Comparison of ENCODE assay signal across 1 cellular context in genomic region chr16:2905988-2906387, GRCh38.
A peak's percentile ranks its signal among the peaks of the same experiment; 100 is the strongest.
TF ChIP-seq lines count a peak whose summit lies in the region.

No MANE protein-coding gene starts in this region.

TF ChIP-seq in HepG2, 621 proteins besides CTCF, POLR2A, EP300 and RAD21 (continues in another document):
- TF ChIP-seq, protein P1, sequence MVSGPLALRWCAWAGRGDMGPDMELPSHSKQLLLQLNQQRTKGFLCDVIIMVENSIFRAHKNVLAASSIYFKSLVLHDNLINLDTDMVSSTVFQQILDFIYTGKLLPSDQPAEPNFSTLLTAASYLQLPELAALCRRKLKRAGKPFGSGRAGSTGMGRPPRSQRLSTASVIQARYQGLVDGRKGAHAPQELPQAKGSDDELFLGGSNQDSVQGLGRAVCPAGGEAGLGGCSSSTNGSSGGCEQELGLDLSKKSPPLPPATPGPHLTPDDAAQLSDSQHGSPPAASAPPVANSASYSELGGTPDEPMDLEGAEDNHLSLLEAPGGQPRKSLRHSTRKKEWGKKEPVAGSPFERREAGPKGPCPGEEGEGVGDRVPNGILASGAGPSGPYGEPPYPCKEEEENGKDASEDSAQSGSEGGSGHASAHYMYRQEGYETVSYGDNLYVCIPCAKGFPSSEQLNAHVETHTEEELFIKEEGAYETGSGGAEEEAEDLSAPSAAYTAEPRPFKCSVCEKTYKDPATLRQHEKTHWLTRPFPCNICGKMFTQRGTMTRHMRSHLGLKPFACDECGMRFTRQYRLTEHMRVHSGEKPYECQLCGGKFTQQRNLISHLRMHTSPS (CRISPR knock-in tag; IDR thresholded peaks at IDR 0.05; ENCODE audit: low read depth): no peak
- TF ChIP-seq GMEB1 (CRISPR knock-in tag; IDR thresholded peaks at IDR 0.05; ENCODE audit: borderline replicate concordance): no peak
- TF ChIP-seq, protein P2, sequence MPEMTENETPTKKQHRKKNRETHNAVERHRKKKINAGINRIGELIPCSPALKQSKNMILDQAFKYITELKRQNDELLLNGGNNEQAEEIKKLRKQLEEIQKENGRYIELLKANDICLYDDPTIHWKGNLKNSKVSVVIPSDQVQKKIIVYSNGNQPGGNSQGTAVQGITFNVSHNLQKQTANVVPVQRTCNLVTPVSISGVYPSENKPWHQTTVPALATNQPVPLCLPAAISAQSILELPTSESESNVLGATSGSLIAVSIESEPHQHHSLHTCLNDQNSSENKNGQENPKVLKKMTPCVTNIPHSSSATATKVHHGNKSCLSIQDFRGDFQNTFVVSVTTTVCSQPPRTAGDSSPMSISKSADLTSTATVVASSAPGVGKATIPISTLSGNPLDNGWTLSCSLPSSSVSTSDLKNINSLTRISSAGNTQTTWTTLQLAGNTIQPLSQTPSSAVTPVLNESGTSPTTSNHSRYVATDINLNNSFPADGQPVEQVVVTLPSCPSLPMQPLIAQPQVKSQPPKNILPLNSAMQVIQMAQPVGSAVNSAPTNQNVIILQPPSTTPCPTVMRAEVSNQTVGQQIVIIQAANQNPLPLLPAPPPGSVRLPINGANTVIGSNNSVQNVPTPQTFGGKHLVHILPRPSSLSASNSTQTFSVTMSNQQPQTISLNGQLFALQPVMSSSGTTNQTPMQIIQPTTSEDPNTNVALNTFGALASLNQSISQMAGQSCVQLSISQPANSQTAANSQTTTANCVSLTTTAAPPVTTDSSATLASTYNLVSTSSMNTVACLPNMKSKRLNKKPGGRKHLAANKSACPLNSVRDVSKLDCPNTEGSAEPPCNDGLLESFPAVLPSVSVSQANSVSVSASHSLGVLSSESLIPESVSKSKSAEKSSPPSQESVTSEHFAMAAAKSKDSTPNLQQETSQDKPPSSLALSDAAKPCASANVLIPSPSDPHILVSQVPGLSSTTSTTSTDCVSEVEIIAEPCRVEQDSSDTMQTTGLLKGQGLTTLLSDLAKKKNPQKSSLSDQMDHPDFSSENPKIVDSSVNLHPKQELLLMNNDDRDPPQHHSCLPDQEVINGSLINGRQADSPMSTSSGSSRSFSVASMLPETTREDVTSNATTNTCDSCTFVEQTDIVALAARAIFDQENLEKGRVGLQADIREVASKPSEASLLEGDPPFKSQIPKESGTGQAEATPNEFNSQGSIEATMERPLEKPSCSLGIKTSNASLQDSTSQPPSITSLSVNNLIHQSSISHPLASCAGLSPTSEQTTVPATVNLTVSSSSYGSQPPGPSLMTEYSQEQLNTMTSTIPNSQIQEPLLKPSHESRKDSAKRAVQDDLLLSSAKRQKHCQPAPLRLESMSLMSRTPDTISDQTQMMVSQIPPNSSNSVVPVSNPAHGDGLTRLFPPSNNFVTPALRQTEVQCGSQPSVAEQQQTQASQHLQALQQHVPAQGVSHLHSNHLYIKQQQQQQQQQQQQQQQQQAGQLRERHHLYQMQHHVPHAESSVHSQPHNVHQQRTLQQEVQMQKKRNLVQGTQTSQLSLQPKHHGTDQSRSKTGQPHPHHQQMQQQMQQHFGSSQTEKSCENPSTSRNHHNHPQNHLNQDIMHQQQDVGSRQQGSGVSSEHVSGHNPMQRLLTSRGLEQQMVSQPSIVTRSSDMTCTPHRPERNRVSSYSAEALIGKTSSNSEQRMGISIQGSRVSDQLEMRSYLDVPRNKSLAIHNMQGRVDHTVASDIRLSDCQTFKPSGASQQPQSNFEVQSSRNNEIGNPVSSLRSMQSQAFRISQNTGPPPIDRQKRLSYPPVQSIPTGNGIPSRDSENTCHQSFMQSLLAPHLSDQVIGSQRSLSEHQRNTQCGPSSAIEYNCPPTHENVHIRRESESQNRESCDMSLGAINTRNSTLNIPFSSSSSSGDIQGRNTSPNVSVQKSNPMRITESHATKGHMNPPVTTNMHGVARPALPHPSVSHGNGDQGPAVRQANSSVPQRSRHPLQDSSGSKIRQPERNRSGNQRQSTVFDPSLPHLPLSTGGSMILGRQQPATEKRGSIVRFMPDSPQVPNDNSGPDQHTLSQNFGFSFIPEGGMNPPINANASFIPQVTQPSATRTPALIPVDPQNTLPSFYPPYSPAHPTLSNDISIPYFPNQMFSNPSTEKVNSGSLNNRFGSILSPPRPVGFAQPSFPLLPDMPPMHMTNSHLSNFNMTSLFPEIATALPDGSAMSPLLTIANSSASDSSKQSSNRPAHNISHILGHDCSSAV (CRISPR knock-in tag; IDR thresholded peaks at IDR 0.05; ENCODE audit: borderline replicate concordance): no peak
- peak; percentile 25 for TF ChIP-seq TEAD3 (CRISPR knock-in tag; optimal IDR thresholded peaks at IDR 0.05; ENCODE audit: borderline replicate concordance)
- no peak for TF ChIP-seq HNF4G (IDR thresholded peaks at IDR 0.05; ENCODE audit: borderline replicate concordance, low read depth, low read length)
- TF ChIP-seq HNF4G (CRISPR knock-in tag; IDR thresholded peaks at IDR 0.05; ENCODE audit: borderline replicate concordance, low read depth): no peak
- TF ChIP-seq PRDM15 (CRISPR knock-in tag; IDR thresholded peaks at IDR 0.05): peak; percentile 35; the same call in 1 of the 2 replicates
- no peak for TF ChIP-seq ZNF282 (IDR thresholded peaks at IDR 0.05; ENCODE audit: partially characterized antibody)
- TF ChIP-seq CREM (IDR thresholded peaks at IDR 0.05): peak; percentile 18; the same call in 1 of the 2 replicates
- no peak for TF ChIP-seq CREM (CRISPR knock-in tag; IDR thresholded peaks at IDR 0.05)
- TF ChIP-seq HOXA7 (CRISPR knock-in tag; IDR thresholded peaks at IDR 0.05): no peak
- no peak for TF ChIP-seq ARID4A (CRISPR knock-in tag; IDR thresholded peaks at IDR 0.05; ENCODE audit: borderline replicate concordance)
- TF ChIP-seq MXI1 (IDR thresholded peaks at IDR 0.05; ENCODE audit: borderline replicate concordance, low read depth, low read length): peak; percentile 74; the same call in 2 of the 3 replicates
- no peak for TF ChIP-seq SOX6 (IDR thresholded peaks at IDR 0.05)
- 0 out of 2 replicates have a peak, but pooled peaks have one; percentile 10 for TF ChIP-seq SOX6 (CRISPR knock-in tag; IDR thresholded peaks at IDR 0.05)
- TF ChIP-seq HES4 (CRISPR knock-in tag; IDR thresholded peaks at IDR 0.05; ENCODE audit: borderline replicate concordance): no peak
- TF ChIP-seq, protein P3, sequence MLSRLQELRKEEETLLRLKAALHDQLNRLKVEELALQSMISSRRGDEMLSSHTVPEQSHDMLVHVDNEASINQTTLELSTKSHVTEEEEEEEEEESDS (CRISPR knock-in tag; IDR thresholded peaks at IDR 0.05; ENCODE audit: borderline replicate concordance): no peak
- 0 out of 2 replicates have a peak, but pooled peaks have one; percentile 3 for TF ChIP-seq FOXA3 (CRISPR knock-in tag; IDR thresholded peaks at IDR 0.05)
- TF ChIP-seq YY1 (IDR thresholded peaks at IDR 0.05; ENCODE audit: insufficient read depth, insufficient replicate concordance, low read depth, low read length): no peak
- no peak for TF ChIP-seq GFI1 (CRISPR knock-in tag; IDR thresholded peaks at IDR 0.05; ENCODE audit: borderline replicate concordance)
- TF ChIP-seq, protein P4, sequence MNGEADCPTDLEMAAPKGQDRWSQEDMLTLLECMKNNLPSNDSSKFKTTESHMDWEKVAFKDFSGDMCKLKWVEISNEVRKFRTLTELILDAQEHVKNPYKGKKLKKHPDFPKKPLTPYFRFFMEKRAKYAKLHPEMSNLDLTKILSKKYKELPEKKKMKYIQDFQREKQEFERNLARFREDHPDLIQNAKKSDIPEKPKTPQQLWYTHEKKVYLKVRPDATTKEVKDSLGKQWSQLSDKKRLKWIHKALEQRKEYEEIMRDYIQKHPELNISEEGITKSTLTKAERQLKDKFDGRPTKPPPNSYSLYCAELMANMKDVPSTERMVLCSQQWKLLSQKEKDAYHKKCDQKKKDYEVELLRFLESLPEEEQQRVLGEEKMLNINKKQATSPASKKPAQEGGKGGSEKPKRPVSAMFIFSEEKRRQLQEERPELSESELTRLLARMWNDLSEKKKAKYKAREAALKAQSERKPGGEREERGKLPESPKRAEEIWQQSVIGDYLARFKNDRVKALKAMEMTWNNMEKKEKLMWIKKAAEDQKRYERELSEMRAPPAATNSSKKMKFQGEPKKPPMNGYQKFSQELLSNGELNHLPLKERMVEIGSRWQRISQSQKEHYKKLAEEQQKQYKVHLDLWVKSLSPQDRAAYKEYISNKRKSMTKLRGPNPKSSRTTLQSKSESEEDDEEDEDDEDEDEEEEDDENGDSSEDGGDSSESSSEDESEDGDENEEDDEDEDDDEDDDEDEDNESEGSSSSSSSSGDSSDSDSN (CRISPR knock-in tag; IDR thresholded peaks at IDR 0.05): no peak
- no peak for TF ChIP-seq RARG (CRISPR knock-in tag; IDR thresholded peaks at IDR 0.05; ENCODE audit: low read depth)
- no peak for TF ChIP-seq MIXL1 (CRISPR knock-in tag; IDR thresholded peaks at IDR 0.05)
- peak; percentile 80 for TF ChIP-seq NFYC (CRISPR knock-in tag; IDR thresholded peaks at IDR 0.05)
- no peak for TF ChIP-seq AGO2 (optimal IDR thresholded peaks at IDR 0.05; ENCODE audit: low read depth, low read length)
- TF ChIP-seq DRAP1 (CRISPR knock-in tag; IDR thresholded peaks at IDR 0.05): peak; percentile 68
- no peak for TF ChIP-seq FOSL1 (CRISPR knock-in tag; IDR thresholded peaks at IDR 0.05; ENCODE audit: borderline replicate concordance)
- no peak for TF ChIP-seq CHD2 (IDR thresholded peaks at IDR 0.05; ENCODE audit: low read depth, low read length)
- TF ChIP-seq, protein P5, sequence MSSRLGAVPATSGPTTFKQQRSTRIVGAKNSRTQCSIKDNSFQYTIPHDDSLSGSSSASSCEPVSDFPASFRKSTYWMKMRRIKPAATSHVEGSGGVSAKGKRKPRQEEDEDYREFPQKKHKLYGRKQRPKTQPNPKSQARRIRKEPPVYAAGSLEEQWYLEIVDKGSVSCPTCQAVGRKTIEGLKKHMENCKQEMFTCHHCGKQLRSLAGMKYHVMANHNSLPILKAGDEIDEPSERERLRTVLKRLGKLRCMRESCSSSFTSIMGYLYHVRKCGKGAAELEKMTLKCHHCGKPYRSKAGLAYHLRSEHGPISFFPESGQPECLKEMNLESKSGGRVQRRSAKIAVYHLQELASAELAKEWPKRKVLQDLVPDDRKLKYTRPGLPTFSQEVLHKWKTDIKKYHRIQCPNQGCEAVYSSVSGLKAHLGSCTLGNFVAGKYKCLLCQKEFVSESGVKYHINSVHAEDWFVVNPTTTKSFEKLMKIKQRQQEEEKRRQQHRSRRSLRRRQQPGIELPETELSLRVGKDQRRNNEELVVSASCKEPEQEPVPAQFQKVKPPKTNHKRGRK (CRISPR knock-in tag; IDR thresholded peaks at IDR 0.05): no peak
- TF ChIP-seq EZH2 (conservative IDR thresholded peaks at IDR 0.05; ENCODE audit: low read depth, low read length): no peak
